21 cellular contexts compared by ENCODE assay signal in genomic region chr3:160498202-160498601, GRCh38. TPM values are rescaled to one million over a fixed set of nuclear protein-coding genes. Genes with fewer than 3 reads are reported as not detected.
DNase-seq lines count a peak whose midpoint lies in the region; ATAC-seq, FAIRE-seq and TF ChIP-seq lines count a peak whose summit lies in the region.
"Had no signal": no experiment of that assay in that cellular context is flagged by ENCODE, and none has a peak within 500 bp of the region (broad histone marks: within the 10 kb centered on the region; RNA-seq: fewer than 3 reads in every experiment).

No MANE protein-coding gene starts in this region.

- no peak overlapping the region for H3K9ac ChIP-seq in K562 (ENCODE audit: insufficient read depth in 1 of 2, low read depth in 2 of 2, low read length in 2 of 2)
- H3K9ac ChIP-seq: BLaER1 had no signal

- TF ChIP-seq RAD21 in K562 (CRISPR knock-in tag; conservative IDR thresholded peaks at IDR 0.05 in 1 of 2, IDR thresholded peaks at IDR 0.05 in 1 of 2), result no peak

- H4K20me1 ChIP-seq in K562 (replicated peaks; ENCODE audit: control insufficient read depth, insufficient read depth, low read length), result no peaks in the 10 kb centered on the region
- H4K20me1 ChIP-seq: BLaER1 had no signal

- no peaks in the 10 kb centered on the region for H3K9me1 ChIP-seq in K562 (ENCODE audit: control insufficient read depth, insufficient read depth, low read length)

- intact Hi-C loops in activated CD4-positive, alpha-beta T cell treated with anti-CD3 and anti-CD28 coated beads, Interleukin-2, amount 10 ng/mL, durations not matched to agents 24 days and 14 days (cut with micrococcal nuclease), result no loop called here
- intact Hi-C loops in CD4-positive, alpha-beta T cell (cut with DNase I, micrococcal nuclease), result no loop called here
- intact Hi-C loops in K562 (cut with micrococcal nuclease), result no loop called here

- no peaks in the 10 kb centered on the region for H3K27me3 ChIP-seq in CD4-positive, alpha-beta T cell (ENCODE audit: control insufficient read depth, insufficient read depth, low read length)
- H3K27me3 ChIP-seq in K562 (ENCODE audit: control insufficient read depth in 2 of 2, insufficient read depth in 2 of 2, low read length in 2 of 2), result no peaks in the 10 kb centered on the region
- H3K27me3 ChIP-seq: BE2C, BLaER1 had no signal

- in situ Hi-C loops in K562 (cut with MboI), result no loop called here

- no peak for TF ChIP-seq EP300 in K562 (IDR thresholded peaks at IDR 0.05; ENCODE audit: low read length)

- H3K4me3 Mint-ChIP-seq in activated CD4-positive, alpha-beta T cell treated with anti-CD3 and anti-CD28 coated beads, Interleukin-2, amount 10 ng/mL, durations not matched to agents 24 days and 14 days, result no peak overlapping the region
- no peak overlapping the region for H3K4me3 Mint-ChIP-seq in CD4-positive, alpha-beta T cell
- H3K4me3 Mint-ChIP-seq: CD14-positive monocyte; CD4-positive, CD25-positive, alpha-beta regulatory T cell; CD8-positive, alpha-beta T cell had no signal

- H3K79me2 ChIP-seq in K562 (ENCODE audit: control insufficient read depth, insufficient read depth, low read length), result no peaks in the 10 kb centered on the region

- no peaks in the 10 kb centered on the region for H3K27me3 Mint-ChIP-seq in activated CD4-positive, alpha-beta T cell treated with anti-CD3 and anti-CD28 coated beads, Interleukin-2, amount 10 ng/mL, durations not matched to agents 24 days and 14 days
- H3K27me3 Mint-ChIP-seq in CD4-positive, alpha-beta T cell, result no peaks in the 10 kb centered on the region
- H3K27me3 Mint-ChIP-seq: CD4-positive, CD25-positive, alpha-beta regulatory T cell had no signal

- no peak overlapping the region for H3K4me2 ChIP-seq in K562 (ENCODE audit: insufficient read depth, low read length)
- H3K4me2 ChIP-seq: A549, BLaER1 had no signal

- WGBS in K562 (ENCODE audit: insufficient coverage, low coverage, missing lambda C conversion rate), result 100% methylated on average over 1 of the region's 1 CpG

- no peaks in the 10 kb centered on the region for H3K4me1 Mint-ChIP-seq in activated CD4-positive, alpha-beta T cell treated with anti-CD3 and anti-CD28 coated beads, Interleukin-2, amount 10 ng/mL, durations not matched to agents 24 days and 14 days
- H3K4me1 Mint-ChIP-seq in CD4-positive, alpha-beta T cell (ENCODE audit: low read depth), result no peaks in the 10 kb centered on the region
- H3K4me1 Mint-ChIP-seq: CD14-positive monocyte had no signal

- TF ChIP-seq CTCF in CD4-positive, alpha-beta T cell (IDR thresholded peaks at IDR 0.05), result no peak
- no peak for TF ChIP-seq CTCF in K562 (IDR thresholded peaks at IDR 0.05 in 2 of 3, conservative IDR thresholded peaks at IDR 0.05 in 1 of 3; ENCODE audit: insufficient read depth in 2 of 3, low read depth in 1 of 3, low read length in 3 of 3)

- no TSS peak for BruUV-seq in K562 (replicated peaks; lab: Mats Ljungman, UMichigan)

- no peak for FAIRE-seq in K562 (lab: Jason Lieb, UNC)
- FAIRE-seq: A549, G401.6, GM12891, GM19239 had no signal

- CTCF ChIA-PET in CD4-positive, alpha-beta T cell (lab: Charles Lee), result interaction anchor here (0.8 to 1.3 kb wide), 2 partner anchors 9 to 11 kb away, joined by 3 read pairs; no protein-coding TSS in a partner anchor
- CTCF ChIA-PET in K562 (lab: Yijun Ruan, JAX; ENCODE audit: low intra/inter-chr PET ratio), result no interaction called here

- H3K27ac Mint-ChIP-seq in activated CD4-positive, alpha-beta T cell treated with anti-CD3 and anti-CD28 coated beads, Interleukin-2, amount 10 ng/mL, durations not matched to agents 24 days and 14 days, result no peak overlapping the region
- H3K27ac Mint-ChIP-seq in CD4-positive, alpha-beta T cell, result peak overlapping the region; percentile 20
- H3K27ac Mint-ChIP-seq: CD14-positive monocyte; CD8-positive, alpha-beta T cell had no signal

- POLR2A ChIA-PET in CD4-positive, alpha-beta T cell (lab: Charles Lee), result no interaction called here
- POLR2A ChIA-PET in K562 (lab: Yijun Ruan, JAX), result interaction anchor here (0.6 to 0.9 kb wide), 4 partner anchors 10 to 335 kb away, joined by 3 to 6 read pairs (median 3); no protein-coding TSS in a partner anchor

- no peak overlapping the region for H3K27ac ChIP-seq in CD4-positive, alpha-beta T cell (ENCODE audit: low read depth, low read length)
- H3K27ac ChIP-seq in K562 (ENCODE audit: extremely low read depth, low read depth, low read length), result no peak overlapping the region
- H3K27ac ChIP-seq: 22Rv1, A549, BLaER1 had no signal

- peaks cover 36% of the 10 kb centered on the region for H3K36me3 Mint-ChIP-seq in activated CD4-positive, alpha-beta T cell treated with anti-CD3 and anti-CD28 coated beads, Interleukin-2, amount 10 ng/mL, durations not matched to agents 24 days and 14 days (ENCODE audit: low read depth)
- peaks cover 52% of the 10 kb centered on the region for H3K36me3 Mint-ChIP-seq in CD4-positive, alpha-beta T cell (ENCODE audit: low read depth)

- H3K4me3 ChIP-seq in K562, result no peak overlapping the region
- H3K4me3 ChIP-seq: A549, BLaER1 had no signal

- TF ChIP-seq POLR2A in K562 (conservative IDR thresholded peaks at IDR 0.05), result no peak; the same call in none of the 2 replicates

- H3K4me1 ChIP-seq in K562 (replicated peaks in 1 of 2; ENCODE audit: control insufficient read depth in 2 of 2, insufficient read depth in 2 of 2, low read length in 2 of 2), result no peaks in the 10 kb centered on the region
- H3K4me1 ChIP-seq: A549, BE2C, BLaER1, Caco-2 had no signal

- H3K36me3 ChIP-seq in K562 (ENCODE audit: control insufficient read depth, insufficient read depth, low read length), result peaks cover 33% of the 10 kb centered on the region; the same call in 2 of the 3 replicates

- no peaks in the 10 kb centered on the region for H3K9me3 ChIP-seq in CD4-positive, alpha-beta T cell (ENCODE audit: control insufficient read depth, low read length)
- no peaks in the 10 kb centered on the region for H3K9me3 ChIP-seq in K562 (replicated peaks; ENCODE audit: control insufficient read depth, insufficient read depth, low read depth, low read length)
- H3K9me3 ChIP-seq: A549, BE2C, BLaER1, Caco-2 had no signal

- H3K9me3 Mint-ChIP-seq in activated CD4-positive, alpha-beta T cell treated with anti-CD3 and anti-CD28 coated beads, Interleukin-2, amount 10 ng/mL, durations not matched to agents 24 days and 14 days, result no peaks in the 10 kb centered on the region
- H3K9me3 Mint-ChIP-seq in CD4-positive, alpha-beta T cell, result no peaks in the 10 kb centered on the region
- H3K9me3 Mint-ChIP-seq: CD8-positive, alpha-beta T cell had no signal

- DNase-seq in activated CD4-positive, alpha-beta T cell treated with anti-CD3 and anti-CD28 coated beads, Interleukin-2, amount 10 ng/mL, durations not matched to agents 24 days and 14 days, result peak; percentile 45
- no peak for DNase-seq in activated CD4-positive, alpha-beta T cell treated with anti-CD3 and anti-CD28 coated beads for 48 hours
- DNase-seq in CD4-positive, alpha-beta T cell, result no peak
- DNase-seq in K562 (ENCODE audit: extremely low read depth in 1 of 4, low spot score in 3 of 4) (no peak), SK-N-DZ (ENCODE audit: low spot score) (no peak), AG20443 (ENCODE audit: low spot score) (no peak)
- DNase-seq: BE2C; C1 segment of cervical spinal cord; Caco-2; Calu3; CD4-positive, CD25-positive, alpha-beta regulatory T cell; CD8-positive, alpha-beta T cell; DMS79 treated with DMSO at 0.1 percent for 48 hours; GF-D8 had no signal

- ATAC-seq in CD4-positive, alpha-beta T cell (ENCODE audit: poor library complexity), result no peak
- ATAC-seq in K562, result peak; percentile 55
- ATAC-seq: A549; CD8-positive, alpha-beta T cell had no signal

- H2AFZ ChIP-seq in K562 (ENCODE audit: low read depth, low read length), result no peak overlapping the region

TF ChIP-seq in K562, 482 proteins besides CTCF, POLR2A, EP300 and RAD21:
- TF ChIP-seq ELF4 (CRISPR knock-in tag; IDR thresholded peaks at IDR 0.05), result no peak
- peak; percentile 47 for TF ChIP-seq POLR2AphosphoS5 (IDR thresholded peaks at IDR 0.05; ENCODE audit: control insufficient read depth, insufficient read depth, low read depth, low read length)
- TF ChIP-seq SAFB2 (IDR thresholded peaks at IDR 0.05; ENCODE audit: borderline replicate concordance, low read depth, low read length, severe bottlenecking), result no peak

RNA-seq across cellular contexts. Expression of gene TRIM59, which starts 48.6 kb away (rescaled TPM):
- 31.8 and 35.0 TPM in 2 replicates for total RNA-seq in activated CD4-positive, alpha-beta T cell treated with anti-CD3 and anti-CD28 coated beads, Interleukin-2, amount 10 ng/mL, durations not matched to agents 24 days and 14 days
- total RNA-seq in CD4-positive, alpha-beta T cell, result 10 to 100 TPM; 16.2 to 16.4 TPM
- total RNA-seq in K562 (2011; cell fraction: chromatin; rRNA removed; ENCODE audit: low replicate concordance), result 21.5 and 60.7 TPM in 2 replicates
- 11.2 and 16.4 TPM in 2 replicates for total RNA-seq in K562 (2011; cell fraction: nucleolus; rRNA removed)
- 32.6 and 56.4 TPM in 2 replicates for total RNA-seq in K562 (2011; cell fraction: nucleoplasm; rRNA removed)
- total RNA-seq in K562 (2014; rRNA removed) (20.7 and 22.7 TPM in 2 replicates), K562 (2014; rRNA removed; fragmentation: Illumina TruSeq; extraction: Trizol) (41.8 and 52.0 TPM in 2 replicates), K562 (2015; rRNA removed; fragmentation: Illumina TruSeq; extraction: Trizol) (34.8 and 35.6 TPM in 2 replicates), K562 (2021) (29.9 and 33.0 TPM in 2 replicates)
- polyA plus RNA-seq in K562 (2011; rRNA removed) (44.3 and 47.7 TPM in 2 replicates), K562 (2014; fragmentation: Illumina TruSeq; extraction: Trizol) (29.8 and 35.5 TPM in 2 replicates), K562 (2014; fragmentation: Nextera tagmentation; extraction: Ambion mirVana) (100 to 1,000 TPM in 1 of 2 experiments, 10 to 100 TPM in 1; 34.1 to 101 TPM), K562 (2014; rRNA removed) (16.4 and 16.8 TPM in 2 replicates)
- polyA plus RNA-seq in K562 (2011; cell fraction: cytosol; rRNA removed), result 7.5 and 16.2 TPM in 2 replicates
- 17.6 and 24.2 TPM in 2 replicates for polyA plus RNA-seq in K562 (2011; cell fraction: nucleus; rRNA removed)
- polyA plus RNA-seq in K562 (2012), result 18.5 and 20.9 TPM in 2 replicates
- polyA minus RNA-seq in K562 (2011; rRNA and poly(A)+ RNA removed), result 41.9 and 51.8 TPM in 2 replicates
- 16.0 and 29.1 TPM in 2 replicates for polyA minus RNA-seq in K562 (2011; cell fraction: cytosol; rRNA and poly(A)+ RNA removed)
- polyA minus RNA-seq in K562 (2011; cell fraction: nucleus; rRNA and poly(A)+ RNA removed), result 15.1 and 25.3 TPM in 2 replicates
- 11.7 and 12.6 TPM in 2 replicates for polyA plus RNA-seq in SK-N-DZ (2014; cell fraction: cytosol; rRNA removed)
- polyA plus RNA-seq in SK-N-DZ (2014; cell fraction: nucleus; rRNA removed), result 5.3 and 6.9 TPM in 2 replicates
